2 cellular contexts compared by ENCODE assay signal in the genomic region with DNA sequence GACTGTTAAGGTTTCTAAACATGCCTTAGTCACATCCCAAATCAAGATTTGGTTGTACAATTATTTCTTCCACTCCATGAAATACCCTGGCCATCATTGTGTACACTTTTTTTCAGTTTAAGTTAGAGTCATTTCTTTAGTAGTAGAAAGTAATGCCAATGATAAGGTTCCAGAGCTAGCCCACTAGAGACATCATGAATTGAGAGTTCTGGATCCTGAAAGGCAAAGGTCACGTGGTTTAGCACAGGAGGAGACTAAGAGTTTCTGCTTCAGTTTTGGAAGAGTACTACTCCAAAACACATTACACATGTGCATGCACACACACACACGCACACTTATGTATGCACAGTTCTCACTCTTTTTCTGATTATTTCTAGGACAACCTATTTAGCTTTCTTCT.
A peak's percentile ranks its signal among the peaks of the same experiment; 100 is the strongest.
TF ChIP-seq lines count a peak whose summit lies in the region.

No MANE protein-coding gene starts in this region.

TF ChIP-seq in HepG2, 621 proteins besides CTCF, POLR2A, EP300 and RAD21:
- peak; percentile 42; the same call in 1 of the 2 replicates for TF ChIP-seq RAD51 (IDR thresholded peaks at IDR 0.05; ENCODE audit: borderline replicate concordance)
- TF ChIP-seq, protein P1, sequence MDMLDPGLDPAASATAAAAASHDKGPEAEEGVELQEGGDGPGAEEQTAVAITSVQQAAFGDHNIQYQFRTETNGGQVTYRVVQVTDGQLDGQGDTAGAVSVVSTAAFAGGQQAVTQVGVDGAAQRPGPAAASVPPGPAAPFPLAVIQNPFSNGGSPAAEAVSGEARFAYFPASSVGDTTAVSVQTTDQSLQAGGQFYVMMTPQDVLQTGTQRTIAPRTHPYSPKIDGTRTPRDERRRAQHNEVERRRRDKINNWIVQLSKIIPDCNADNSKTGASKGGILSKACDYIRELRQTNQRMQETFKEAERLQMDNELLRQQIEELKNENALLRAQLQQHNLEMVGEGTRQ (IDR thresholded peaks at IDR 0.05; ENCODE audit: low read depth, low read length): peak; percentile 36; the same call in 1 of the 2 replicates
- TF ChIP-seq, protein P1 (CRISPR knock-in tag; IDR thresholded peaks at IDR 0.05; ENCODE audit: borderline replicate concordance): no peak
- TF ChIP-seq, protein P2, sequence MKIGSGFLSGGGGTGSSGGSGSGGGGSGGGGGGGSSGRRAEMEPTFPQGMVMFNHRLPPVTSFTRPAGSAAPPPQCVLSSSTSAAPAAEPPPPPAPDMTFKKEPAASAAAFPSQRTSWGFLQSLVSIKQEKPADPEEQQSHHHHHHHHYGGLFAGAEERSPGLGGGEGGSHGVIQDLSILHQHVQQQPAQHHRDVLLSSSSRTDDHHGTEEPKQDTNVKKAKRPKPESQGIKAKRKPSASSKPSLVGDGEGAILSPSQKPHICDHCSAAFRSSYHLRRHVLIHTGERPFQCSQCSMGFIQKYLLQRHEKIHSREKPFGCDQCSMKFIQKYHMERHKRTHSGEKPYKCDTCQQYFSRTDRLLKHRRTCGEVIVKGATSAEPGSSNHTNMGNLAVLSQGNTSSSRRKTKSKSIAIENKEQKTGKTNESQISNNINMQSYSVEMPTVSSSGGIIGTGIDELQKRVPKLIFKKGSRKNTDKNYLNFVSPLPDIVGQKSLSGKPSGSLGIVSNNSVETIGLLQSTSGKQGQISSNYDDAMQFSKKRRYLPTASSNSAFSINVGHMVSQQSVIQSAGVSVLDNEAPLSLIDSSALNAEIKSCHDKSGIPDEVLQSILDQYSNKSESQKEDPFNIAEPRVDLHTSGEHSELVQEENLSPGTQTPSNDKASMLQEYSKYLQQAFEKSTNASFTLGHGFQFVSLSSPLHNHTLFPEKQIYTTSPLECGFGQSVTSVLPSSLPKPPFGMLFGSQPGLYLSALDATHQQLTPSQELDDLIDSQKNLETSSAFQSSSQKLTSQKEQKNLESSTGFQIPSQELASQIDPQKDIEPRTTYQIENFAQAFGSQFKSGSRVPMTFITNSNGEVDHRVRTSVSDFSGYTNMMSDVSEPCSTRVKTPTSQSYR (CRISPR knock-in tag; IDR thresholded peaks at IDR 0.05; ENCODE audit: borderline replicate concordance): no peak

TF ChIP-seq in HCT116, 20 proteins besides CTCF, POLR2A, EP300 and RAD21:
- no peak for TF ChIP-seq ELF1 (IDR thresholded peaks at IDR 0.05; ENCODE audit: borderline replicate concordance, low read depth)
- TF ChIP-seq, protein P3, sequence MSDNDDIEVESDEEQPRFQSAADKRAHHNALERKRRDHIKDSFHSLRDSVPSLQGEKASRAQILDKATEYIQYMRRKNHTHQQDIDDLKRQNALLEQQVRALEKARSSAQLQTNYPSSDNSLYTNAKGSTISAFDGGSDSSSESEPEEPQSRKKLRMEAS (IDR thresholded peaks at IDR 0.05): no peak
- TF ChIP-seq, protein P4, sequence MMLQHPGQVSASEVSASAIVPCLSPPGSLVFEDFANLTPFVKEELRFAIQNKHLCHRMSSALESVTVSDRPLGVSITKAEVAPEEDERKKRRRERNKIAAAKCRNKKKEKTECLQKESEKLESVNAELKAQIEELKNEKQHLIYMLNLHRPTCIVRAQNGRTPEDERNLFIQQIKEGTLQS (IDR thresholded peaks at IDR 0.05): no peak
- TF ChIP-seq EZH2 (IDR thresholded peaks at IDR 0.05): no peak
- TF ChIP-seq ZNF274 (IDR thresholded peaks at IDR 0.05; ENCODE audit: low read depth, low read length): no peak
- no peak for TF ChIP-seq YY1 (IDR thresholded peaks at IDR 0.05; ENCODE audit: extremely low read depth, insufficient replicate concordance, low read depth, low read length)
- no peak for TF ChIP-seq POLR2AphosphoS5 (IDR thresholded peaks at IDR 0.05; ENCODE audit: low read depth, low read length)
- TF ChIP-seq TCF7L2 (IDR thresholded peaks at IDR 0.05; ENCODE audit: borderline replicate concordance, extremely low read depth, insufficient read depth, insufficient read length): no peak
